ENCODE assay signal across 12 cellular contexts in genomic region chr1:183896466-183897026, GRCh38.
DNase-seq lines count a peak whose midpoint lies in the region; ATAC-seq, FAIRE-seq and TF ChIP-seq lines count a peak whose summit lies in the region.
"Had no signal": no experiment of that assay in that cellular context is flagged by ENCODE, and none has a peak within 500 bp of the region (broad histone marks: within the 10 kb centered on the region; RNA-seq: fewer than 3 reads in every experiment).

No MANE protein-coding gene starts in this region.

- H3K4me1 ChIP-seq in BLaER1 treated with 17β-estradiol and CSF1 and Interleukin-3, amounts not matched to agents 10 nM and 100 nM: peaks cover 33 to 100% (median 58%) of the 10 kb centered on the region in 10 experiments
- H3K4me1 ChIP-seq: colonic mucosa had no signal

- peak overlapping the region; percentile 45 to 89 (median 79) for H3K4me2 ChIP-seq in BLaER1 treated with 17β-estradiol and CSF1 and Interleukin-3, amounts not matched to agents 10 nM and 100 nM

- H4K20me1 ChIP-seq in BLaER1 treated with 17β-estradiol and CSF1 and Interleukin-3, amounts not matched to agents 10 nM and 100 nM: no peaks in the 10 kb centered on the region

- H3K27ac ChIP-seq in BLaER1 treated with 17β-estradiol and CSF1 and Interleukin-3, amounts not matched to agents 10 nM and 100 nM: peak overlapping the region; percentile 21 to 95 (median 73); a peak in 20 of 22 replicates
- H3K27ac ChIP-seq: colonic mucosa had no signal

- H3K36me3 ChIP-seq in BLaER1 treated with 17β-estradiol and CSF1 and Interleukin-3, amounts not matched to agents 10 nM and 100 nM: peaks cover 76 to 100% (median 89%) of the 10 kb centered on the region in 11 experiments
- H3K36me3 ChIP-seq: colonic mucosa had no signal

- H3K4me3 ChIP-seq in BLaER1 treated with 17β-estradiol and CSF1 and Interleukin-3, amounts not matched to agents 10 nM and 100 nM: no peak overlapping the region
- no peak overlapping the region for H3K4me3 ChIP-seq in HFF-Myc (replicated peaks; ENCODE audit: low read depth, low read length)
- H3K4me3 ChIP-seq: colonic mucosa had no signal

- peaks cover 0 to 17% (median 0%) of the 10 kb centered on the region in 11 experiments; a peak in 6 of 22 replicates for H3K9me3 ChIP-seq in BLaER1 treated with 17β-estradiol and CSF1 and Interleukin-3, amounts not matched to agents 10 nM and 100 nM (replicated peaks in 1 of 11)
- H3K9me3 ChIP-seq: colonic mucosa had no signal

- peak; percentile 7 for ATAC-seq in left ventricle myocardium superior

- in situ Hi-C loops in SK-MEL-5 (cut with HindIII; ENCODE audit: low pct_unique_long_range_greater_than_20kb, low sequenced_read_pairs): no loop called here

- no peak for TF ChIP-seq CTCF in HFF-Myc (IDR thresholded peaks at IDR 0.05; ENCODE audit: low read depth, low read length, missing control alignments)

- peak overlapping the region in 9 of 11 experiments; percentile 1 to 85 (median 52); a peak in 16 of 22 replicates for H3K9ac ChIP-seq in BLaER1 treated with 17β-estradiol and CSF1 and Interleukin-3, amounts not matched to agents 10 nM and 100 nM

- no peak for FAIRE-seq in H54 (lab: Jason Lieb, UNC)

- DNase-seq in HFF-Myc (ENCODE audit: extremely low read depth, low read depth) (peak; percentile 47), SK-MEL-5 (ENCODE audit: low read depth, low spot score) (peak; percentile 32), left ventricle myocardium superior (no peak), NCI-H187 treated with DMSO at 0.1 percent for 48 hours (lab: John Stamatoyannopoulos, UW) (no peak), hepatic stellate cell (ENCODE audit: low spot score) (no peak), H54 (ENCODE audit: insufficient read length, low spot score) (no peak), NCI-H69 (lab: John Stamatoyannopoulos, UW) (no peak)
- DNase-seq: colonic mucosa, COR-L47, NCI-H774, retina had no signal

- peaks cover 0 to 6% (median 0%) of the 10 kb centered on the region in 11 experiments; a peak in 1 of 22 replicates for H3K27me3 ChIP-seq in BLaER1 treated with 17β-estradiol and CSF1 and Interleukin-3, amounts not matched to agents 10 nM and 100 nM
- H3K27me3 ChIP-seq: colonic mucosa had no signal

- no peak for TF ChIP-seq POLR2A in H54 (IDR thresholded peaks at IDR 0.05; ENCODE audit: low read depth, low read length)

- intact Hi-C loops in left ventricle myocardium superior (cut with micrococcal nuclease): no loop called here

Comparison
In these comparisons a context has a peak if more than half of its experiments do, and no peak if none do; other contexts are left out.
1. DNase-seq: peak in HFF-Myc (single experiment) and SK-MEL-5 (single experiment); none in left ventricle myocardium superior (single experiment), NCI-H187 treated with DMSO at 0.1 percent for 48 hours (single experiment), hepatic stellate cell (single experiment), H54 (single experiment) and NCI-H69 (single experiment).